8 cellular contexts compared by ENCODE assay signal in genomic region chr3:42701371-42702065, GRCh38. TPM values are rescaled to one million over a fixed set of nuclear protein-coding genes. Genes with fewer than 3 reads are reported as not detected.
DNase-seq lines count a peak whose midpoint lies in the region; ATAC-seq and TF ChIP-seq lines count a peak whose summit lies in the region.

No MANE protein-coding gene starts in this region.

- TF ChIP-seq CTCF in psoas muscle (IDR thresholded peaks at IDR 0.05) (peak; percentile 26), uterus (IDR thresholded peaks at IDR 0.05) (no peak)

- intact Hi-C loops in activated T-helper 2 cell treated with anti-CD3 and anti-CD28 coated beads, Interferon-gamma antibody, Interleukin-2, Interleukin-4, amounts not matched to agents 10 μg/mL and 5 μg/mL and 100 μg/mL, durations not matched to agents 14 hours and 24 hours and 36 hours (cut with micrococcal nuclease): no loop called here
- intact Hi-C loops in Right ventricle myocardium superior (cut with DNase I): loop anchor here (5.0 kb wide), 1 partner anchor 41 kb away; no protein-coding TSS in a partner anchor
- intact Hi-C loops in psoas muscle (cut with DNase I): loop anchor here (1.0 to 2.0 kb wide), 4 partner anchors 17 to 43 kb away; partner anchors contain the start of gene KLHL40 (in 1 of the 2)
- intact Hi-C loops in uterus (cut with DNase I; ENCODE audit: low total_unique reads): no loop called here

- peaks cover 0 to 10% of the 10 kb centered on the region in 2 donors for H3K36me3 ChIP-seq in psoas muscle (ENCODE audit: insufficient read depth in 1 of 2, low read depth in 1 of 2)
- no peaks in the 10 kb centered on the region for H3K36me3 ChIP-seq in uterus

- H3K9me3 Mint-ChIP-seq in activated T-helper 2 cell treated with anti-CD3 and anti-CD28 coated beads, Interferon-gamma antibody, Interleukin-2, Interleukin-4, amounts not matched to agents 10 μg/mL and 5 μg/mL and 100 μg/mL, durations not matched to agents 14 hours and 24 hours and 36 hours: no peaks in the 10 kb centered on the region

- TF ChIP-seq POLR2A in uterus (IDR thresholded peaks at IDR 0.05): no peak

- H3K9me3 ChIP-seq in psoas muscle (no peaks in the 10 kb centered on the region), uterus (no peaks in the 10 kb centered on the region)

- H3K4me3 Mint-ChIP-seq in activated T-helper 2 cell treated with anti-CD3 and anti-CD28 coated beads, Interferon-gamma antibody, Interleukin-2, Interleukin-4, amounts not matched to agents 10 μg/mL and 5 μg/mL and 100 μg/mL, durations not matched to agents 14 hours and 24 hours and 36 hours (ENCODE audit: low read depth): no peak overlapping the region

- H3K4me3 ChIP-seq in psoas muscle (peak overlapping the region; percentile 67), uterus (no peak overlapping the region)

- no peaks in the 10 kb centered on the region for H3K27me3 ChIP-seq in psoas muscle (ENCODE audit: insufficient read depth in 3 of 3, low read length in 2 of 3)
- no peaks in the 10 kb centered on the region for H3K27me3 ChIP-seq in uterus

- peaks cover 3% of the 10 kb centered on the region for H3K4me1 Mint-ChIP-seq in activated T-helper 2 cell treated with anti-CD3 and anti-CD28 coated beads, Interferon-gamma antibody, Interleukin-2, Interleukin-4, amounts not matched to agents 10 μg/mL and 5 μg/mL and 100 μg/mL, durations not matched to agents 14 hours and 24 hours and 36 hours (ENCODE audit: low read depth)

- DNase-seq in RPMI7951 (ENCODE audit: low read depth) (peak; percentile 65), Right ventricle myocardium superior (peak; percentile 89), psoas muscle (peak; percentile 85 to 97), NCI-H524 treated with DMSO at 0.1 percent for 48 hours (lab: John Stamatoyannopoulos, UW) (no peak), uterus (no peak)
- DNase-seq in activated T-helper 2 cell treated with anti-CD3 and anti-CD28 coated beads, Interferon-gamma antibody, Interleukin-2, Interleukin-4, amounts not matched to agents 10 μg/mL and 5 μg/mL and 100 μg/mL, durations not matched to agents 14 hours and 24 hours and 36 hours (ENCODE audit: low spot score): peak; percentile 56

- peak; percentile 57 for ATAC-seq in GM19467 (IDR thresholded peaks at IDR 0.05; ENCODE audit: unreplicated experiment)
- ATAC-seq in Right ventricle myocardium superior (ENCODE audit: poor library complexity): peak; percentile 74
- ATAC-seq in psoas muscle: peak; percentile 69 to 75 (median 73)
- no peak for ATAC-seq in GM21447 (IDR thresholded peaks at IDR 0.05; ENCODE audit: unreplicated experiment)

- H3K27me3 Mint-ChIP-seq in activated T-helper 2 cell treated with anti-CD3 and anti-CD28 coated beads, Interferon-gamma antibody, Interleukin-2, Interleukin-4, amounts not matched to agents 10 μg/mL and 5 μg/mL and 100 μg/mL, durations not matched to agents 14 hours and 24 hours and 36 hours (ENCODE audit: low read depth): no peaks in the 10 kb centered on the region

- 4 to 12% (median 8%) methylated on average over 14 to 15 of the region's 15 CpGs for WGBS in psoas muscle, 3 donors

- H3K4me1 ChIP-seq in psoas muscle (peaks cover 59% of the 10 kb centered on the region), uterus (no peaks in the 10 kb centered on the region)

- H3K36me3 Mint-ChIP-seq in activated T-helper 2 cell treated with anti-CD3 and anti-CD28 coated beads, Interferon-gamma antibody, Interleukin-2, Interleukin-4, amounts not matched to agents 10 μg/mL and 5 μg/mL and 100 μg/mL, durations not matched to agents 14 hours and 24 hours and 36 hours (ENCODE audit: low read depth): no peaks in the 10 kb centered on the region

- H3K27ac Mint-ChIP-seq in activated T-helper 2 cell treated with anti-CD3 and anti-CD28 coated beads, Interferon-gamma antibody, Interleukin-2, Interleukin-4, amounts not matched to agents 10 μg/mL and 5 μg/mL and 100 μg/mL, durations not matched to agents 14 hours and 24 hours and 36 hours: no peak overlapping the region

- peak overlapping the region; percentile 100 for H3K27ac ChIP-seq in psoas muscle
- H3K27ac ChIP-seq in uterus: no peak overlapping the region

RNA-seq across cellular contexts. Expression of gene HHATL, which starts 1.1 kb away (rescaled TPM):
- total RNA-seq in RPMI7951 (2014; rRNA removed; shearing (Covaris generic)): not detected in 2 replicates
- total RNA-seq in activated T-helper 2 cell treated with anti-CD3 and anti-CD28 coated beads, Interferon-gamma antibody, Interleukin-2, Interleukin-4, amounts not matched to agents 10 μg/mL and 5 μg/mL and 100 μg/mL, durations not matched to agents 14 hours and 24 hours and 36 hours: not detected in 2 replicates
- total RNA-seq in Right ventricle myocardium superior: 486 TPM
- 100 to 1,000 TPM; 157 to 276 (median 212) TPM for total RNA-seq in psoas muscle
- polyA plus RNA-seq in psoas muscle: 100 to 1,000 TPM in 1 of 3 donors, 10 to 100 TPM in 2; 37.0 to 188 (median 50.4) TPM
- 1 to 10 TPM in 1 of 4 donors, under 1 TPM in 1, not detected in 2; 0.62 to 1.3 TPM for total RNA-seq in uterus

RNA-seq across cellular contexts. Expression of gene KLHL40, which starts 16.2 kb away (rescaled TPM):
- total RNA-seq in RPMI7951 (2014; rRNA removed; shearing (Covaris generic)): not detected in 2 replicates
- not detected in 2 replicates for total RNA-seq in activated T-helper 2 cell treated with anti-CD3 and anti-CD28 coated beads, Interferon-gamma antibody, Interleukin-2, Interleukin-4, amounts not matched to agents 10 μg/mL and 5 μg/mL and 100 μg/mL, durations not matched to agents 14 hours and 24 hours and 36 hours
- total RNA-seq in Right ventricle myocardium superior (0.11 TPM), psoas muscle (100 to 1,000 TPM; 241 to 923 (median 381) TPM), uterus (not detected)
- 100 to 1,000 TPM; 306 to 822 (median 392) TPM for polyA plus RNA-seq in psoas muscle

RNA-seq across cellular contexts. Expression of gene ZBTB47, which starts 48.0 kb away (rescaled TPM):
- total RNA-seq in RPMI7951 (2014; rRNA removed; shearing (Covaris generic)): 8.8 and 13.5 TPM in 2 replicates
- total RNA-seq in activated T-helper 2 cell treated with anti-CD3 and anti-CD28 coated beads, Interferon-gamma antibody, Interleukin-2, Interleukin-4, amounts not matched to agents 10 μg/mL and 5 μg/mL and 100 μg/mL, durations not matched to agents 14 hours and 24 hours and 36 hours: 0.16 and 0.44 TPM in 2 replicates
- 82.3 TPM for total RNA-seq in Right ventricle myocardium superior
- 100 to 1,000 TPM in 2 of 4 donors, 10 to 100 TPM in 2; 87.2 to 151 (median 110) TPM for total RNA-seq in psoas muscle
- 10 to 100 TPM; 41.6 to 90.3 (median 72.6) TPM for polyA plus RNA-seq in psoas muscle
- total RNA-seq in uterus: 10 to 100 TPM; 29.1 to 44.7 (median 32.1) TPM

Comparison
In these comparisons a context has a peak if more than half of its experiments do, and no peak if none do; other contexts are left out.
1. DNase-seq: peak in RPMI7951 (single experiment), activated T-helper 2 cell treated with anti-CD3 and anti-CD28 coated beads, Interferon-gamma antibody, Interleukin-2, Interleukin-4, amounts not matched to agents 10 μg/mL and 5 μg/mL and 100 μg/mL, durations not matched to agents 14 hours and 24 hours and 36 hours (single experiment), Right ventricle myocardium superior (single experiment) and psoas muscle (2 of 2); none in NCI-H524 treated with DMSO at 0.1 percent for 48 hours (single experiment) and uterus (0 of 2).
2. RNA of gene HHATL, which starts 1.1 kb away (total RNA-seq): 486 TPM in Right ventricle myocardium superior (single experiment) and 157 to 276 TPM in psoas muscle; 0.62 to 1.3 TPM in uterus, not detected in RPMI7951 and not detected in activated T-helper 2 cell treated with anti-CD3 and anti-CD28 coated beads, Interferon-gamma antibody, Interleukin-2, Interleukin-4, amounts not matched to agents 10 μg/mL and 5 μg/mL and 100 μg/mL, durations not matched to agents 14 hours and 24 hours and 36 hours; every median in the first group is over 10 times any median in the second.
3. RNA of gene KLHL40, which starts 16.2 kb away (total RNA-seq): 241 to 923 TPM in psoas muscle; 0.11 TPM in Right ventricle myocardium superior (single experiment), not detected in RPMI7951, not detected in activated T-helper 2 cell treated with anti-CD3 and anti-CD28 coated beads, Interferon-gamma antibody, Interleukin-2, Interleukin-4, amounts not matched to agents 10 μg/mL and 5 μg/mL and 100 μg/mL, durations not matched to agents 14 hours and 24 hours and 36 hours and not detected in uterus; every median in the first group is over 100 times any median in the second.
4. intact Hi-C loops: an anchor here in Right ventricle myocardium superior (5.0 kb wide) and psoas muscle (1.0 to 2.0 kb wide); none called in activated T-helper 2 cell treated with anti-CD3 and anti-CD28 coated beads, Interferon-gamma antibody, Interleukin-2, Interleukin-4, amounts not matched to agents 10 μg/mL and 5 μg/mL and 100 μg/mL, durations not matched to agents 14 hours and 24 hours and 36 hours and uterus.